28 cellular contexts compared by ENCODE assay signal in the genomic region with DNA sequence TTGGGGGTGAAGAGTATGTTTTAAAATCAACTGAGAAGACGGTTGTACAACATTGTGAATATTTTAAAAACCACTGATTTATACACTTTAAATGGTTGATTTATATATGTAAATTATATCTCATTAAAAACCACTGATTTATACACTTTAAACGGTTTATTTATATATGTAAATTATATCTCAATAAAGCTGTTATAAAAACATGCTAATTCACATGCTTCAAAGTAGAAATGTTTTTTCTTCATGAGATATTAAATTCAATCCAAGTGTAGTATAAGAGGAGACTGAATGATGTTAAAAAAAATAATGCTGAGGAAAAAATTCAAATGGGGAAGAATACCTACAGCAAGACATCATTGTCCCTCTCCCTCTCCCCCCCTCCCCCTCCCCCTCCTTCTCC.
"Had no signal": no experiment of that assay in that cellular context is flagged by ENCODE, and none has a peak within 500 bp of the region (broad histone marks: within the 10 kb centered on the region; RNA-seq: fewer than 3 reads in every experiment).

No MANE protein-coding gene starts in this region.

- H3K4me3 Mint-ChIP-seq: mesothelial cell of epicardium; naive B cell; nephron progenitor cell; neural progenitor cell; stimulated activated naive CD8-positive, alpha-beta T cell treated with anti-CD3 and anti-CD28 coated beads, Interleukin-15, amount 100 ng/mL, for 72 hours had no signal

- H3K4me1 ChIP-seq: left ventricle myocardium inferior, neural progenitor cell, right atrium auricular region, right lobe of liver, testis, thyroid gland, upper lobe of left lung, vagina had no signal

- H3K4me1 Mint-ChIP-seq: mesothelial cell of epicardium, naive B cell had no signal

- H3K9me3 Mint-ChIP-seq: immature natural killer cell; naive B cell; natural killer cell; stimulated activated naive CD8-positive, alpha-beta T cell treated with anti-CD3 and anti-CD28 coated beads, Interleukin-15, amount 100 ng/mL, for 72 hours had no signal

- DNase-seq: hypothalamus; islet precursor cell; left ventricle myocardium inferior; naive B cell; natural killer cell; nephron progenitor cell; occipital lobe; ovary; right lobe of liver; stimulated activated CD4-positive, alpha-beta T cell treated with anti-CD3 and anti-CD28 coated beads, Interleukin-12 subunit alpha, Interleukin-12 subunit beta, amount 100 ng/mL, for 4 hours; stimulated activated CD4-positive, alpha-beta T cell treated with anti-CD3 and anti-CD28 coated beads, Interleukin-15, amount 100 ng/mL, for 24 hours; stimulated activated CD4-positive, alpha-beta T cell treated with anti-CD3 and anti-CD28 coated beads, Interleukin-2, amount 100 ng/mL, for 24 hours; stimulated activated CD4-positive, alpha-beta T cell treated with anti-CD3 and anti-CD28 coated beads, Interleukin-4, amount 100 ng/mL, for 1 hour; stimulated activated naive CD4-positive, alpha-beta T cell; stimulated activated naive CD8-positive, alpha-beta T cell treated with anti-CD3 and anti-CD28 coated beads, Interleukin-15, amount 100 ng/mL, for 72 hours; substantia nigra; testis; thyroid gland; transverse colon; upper lobe of left lung had no signal

- H3K9me3 ChIP-seq: left ventricle myocardium inferior, neutrophil, ovary, right atrium auricular region, right lobe of liver, testis, thyroid gland, transverse colon, upper lobe of left lung, vagina had no signal

- H3K27ac Mint-ChIP-seq: mesothelial cell of epicardium; nephron progenitor cell; neural progenitor cell; progenitor cell of endocrine pancreas; stimulated activated naive CD8-positive, alpha-beta T cell treated with anti-CD3 and anti-CD28 coated beads, Interleukin-15, amount 100 ng/mL, for 72 hours had no signal

- ATAC-seq: right lobe of liver had no signal

- H3K27ac ChIP-seq: left ventricle myocardium inferior, neural progenitor cell, neutrophil, ovary, right atrium auricular region, right lobe of liver, testis, thyroid gland, transverse colon, upper lobe of left lung, vagina had no signal

- H3K36me3 ChIP-seq: ovary had no signal

- H3K27me3 Mint-ChIP-seq: naive B cell; progenitor cell of endocrine pancreas; stimulated activated naive CD8-positive, alpha-beta T cell treated with anti-CD3 and anti-CD28 coated beads, Interleukin-15, amount 100 ng/mL, for 72 hours had no signal

- H3K27me3 ChIP-seq: neural progenitor cell, neutrophil, ovary, right atrium auricular region, right lobe of liver, testis, thyroid gland, transverse colon, upper lobe of left lung, vagina had no signal

- H3K4me3 ChIP-seq: left ventricle myocardium inferior, lung, neural progenitor cell, ovary, right atrium auricular region, right lobe of liver, testis, thyroid gland, transverse colon, upper lobe of left lung, vagina had no signal

- H3K36me3 Mint-ChIP-seq: naive B cell had no signal
